Comparison of ENCODE assay signal across 24 cellular contexts in the genomic region with DNA sequence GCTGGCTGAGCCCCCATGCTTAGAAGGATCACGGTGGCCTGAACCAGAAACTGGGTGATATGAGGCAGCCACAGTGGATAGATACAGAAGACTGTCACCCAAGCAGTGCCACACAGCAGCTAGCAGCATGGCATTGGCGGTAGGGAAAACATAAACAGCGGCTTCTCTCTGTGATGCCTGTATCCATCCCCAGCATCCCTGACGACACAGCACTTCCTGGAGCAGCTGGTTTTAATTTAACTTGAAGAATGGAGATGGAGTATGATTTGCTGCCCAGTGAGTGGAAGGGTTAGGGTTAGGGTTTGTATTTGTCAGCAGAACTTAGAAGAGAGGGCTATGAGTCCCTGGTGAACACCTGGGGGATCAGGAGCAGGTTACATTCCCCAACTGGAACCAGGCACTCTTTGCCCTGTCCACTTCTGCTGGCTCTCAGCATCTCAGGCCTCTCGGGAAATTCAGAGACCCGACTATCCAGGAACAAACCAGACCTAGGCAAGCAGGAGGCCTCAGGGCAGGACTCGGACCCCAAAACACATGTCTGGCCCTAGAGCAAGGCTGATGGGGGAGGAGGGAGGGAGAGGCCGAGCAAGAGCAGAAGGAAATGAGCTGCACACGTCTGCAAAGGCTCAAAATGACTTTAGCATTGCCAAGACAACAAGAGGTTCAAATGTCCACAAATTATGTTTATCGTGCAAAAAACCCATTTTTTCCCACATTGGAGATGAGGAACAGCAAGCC. TPM values are rescaled to one million over a fixed set of nuclear protein-coding genes. Genes with fewer than 3 reads are reported as not detected.
DNase-seq lines count a peak whose midpoint lies in the region; ATAC-seq, FAIRE-seq and TF ChIP-seq lines count a peak whose summit lies in the region.
"Had no signal": no experiment of that assay in that cellular context is flagged by ENCODE, and none has a peak within 500 bp of the region (broad histone marks: within the 10 kb centered on the region; RNA-seq: fewer than 3 reads in every experiment).

No MANE protein-coding gene starts in this region.

- H3K4me1 ChIP-seq in GM23248 (ENCODE audit: insufficient read depth), result peaks cover 6% of the 10 kb centered on the region
- no peaks in the 10 kb centered on the region for H3K4me1 ChIP-seq in K562 (replicated peaks in 1 of 2; ENCODE audit: control insufficient read depth in 2 of 2, insufficient read depth in 2 of 2, low read length in 2 of 2)
- H3K4me1 ChIP-seq: HAP-1 had no signal

- FAIRE-seq in K562 (lab: Jason Lieb, UNC), result no peak
- FAIRE-seq: G401.6, RCC 7860 had no signal

- no peak for TF ChIP-seq EP300 in K562 (IDR thresholded peaks at IDR 0.05; ENCODE audit: low read length)

- POLR2A ChIA-PET in K562 (lab: Yijun Ruan, JAX), result interaction anchor here (1.3 to 1.5 kb wide), 2 partner anchors 15 to 36 kb away, joined by 3 to 5 read pairs; no protein-coding TSS in a partner anchor
- POLR2A ChIA-PET in activated CD8-positive, alpha-beta T cell treated with anti-CD3 and anti-CD28 coated beads, Interleukin-2, amount 10 ng/mL, durations not matched to agents 7 days and 5 days (lab: Charles Lee), result interaction anchor here (1.1 kb wide), 1 partner anchor 51 kb away, joined by 3 read pairs; no protein-coding TSS in a partner anchor

- TF ChIP-seq CTCF in K562 (IDR thresholded peaks at IDR 0.05 in 2 of 3, conservative IDR thresholded peaks at IDR 0.05 in 1 of 3; ENCODE audit: insufficient read depth in 2 of 3, low read depth in 1 of 3, low read length in 3 of 3) (no peak), neural crest cell (conservative IDR thresholded peaks at IDR 0.05) (no peak)

- peak overlapping the region; percentile 17 for H3K4me3 Mint-ChIP-seq in neural crest cell
- no peak overlapping the region for H3K4me3 Mint-ChIP-seq in activated CD8-positive, alpha-beta T cell treated with anti-CD3 and anti-CD28 coated beads, Interleukin-2, amount 10 ng/mL, durations not matched to agents 7 days and 5 days
- H3K4me3 Mint-ChIP-seq: IgD-negative memory B cell had no signal

- no peak overlapping the region for H3K4me2 ChIP-seq in GM23248 (ENCODE audit: unreplicated experiment)
- no peak overlapping the region for H3K4me2 ChIP-seq in K562 (ENCODE audit: insufficient read depth, low read length)

- no peaks in the 10 kb centered on the region for H3K9me3 Mint-ChIP-seq in neural crest cell
- no peaks in the 10 kb centered on the region for H3K9me3 Mint-ChIP-seq in activated CD8-positive, alpha-beta T cell treated with anti-CD3 and anti-CD28 coated beads, Interleukin-2, amount 10 ng/mL, durations not matched to agents 7 days and 5 days (ENCODE audit: insufficient read depth)

- H3F3A ChIP-seq in GM23248 (ENCODE audit: insufficient read depth), result no peaks in the 10 kb centered on the region

- DNase-seq in GM23248, result peak; percentile 9
- DNase-seq in K562 (ENCODE audit: extremely low read depth in 1 of 4, low spot score in 3 of 4), result no peak
- peak; percentile 17 for DNase-seq in fibroblast of the conjunctiva (ENCODE audit: low read depth)
- no peak for DNase-seq in neural crest cell (ENCODE audit: low read depth, low spot score)
- no peak for DNase-seq in NOMO-1 treated with DMSO at 0.1 percent for 48 hours (lab: John Stamatoyannopoulos, UW; ENCODE audit: unreplicated experiment)
- DNase-seq in NCI-H1436 (lab: John Stamatoyannopoulos, UW), result no peak
- no peak for DNase-seq in activated CD8-positive, alpha-beta T cell treated with anti-CD3 and anti-CD28 coated beads, Interleukin-2, amount 10 ng/mL, durations not matched to agents 7 days and 5 days
- DNase-seq: COR-L47; DMS 273 treated with DMSO at 0.1 percent for 48 hours; DND-41; Kasumi-1; MG63; NCI-H1048; NCI-H2081; NCI-H2171 treated with DMSO at 0.1 percent for 48 hours; NCI-H446 treated with DMSO at 0.1 percent for 48 hours; NK-92 treated with Interleukin-12 subunit alpha and Interleukin-12 subunit beta, amount 100 ng/mL, for 24 hours; SHP77 had no signal

- H2AFZ ChIP-seq in GM23248, result no peak overlapping the region
- no peak overlapping the region for H2AFZ ChIP-seq in K562 (ENCODE audit: low read depth, low read length)

- H4K20me1 ChIP-seq in GM23248 (ENCODE audit: insufficient read depth) (no peaks in the 10 kb centered on the region), K562 (replicated peaks; ENCODE audit: control insufficient read depth, insufficient read depth, low read length) (no peaks in the 10 kb centered on the region)

- TF ChIP-seq RAD21 in K562 (CRISPR knock-in tag; conservative IDR thresholded peaks at IDR 0.05 in 1 of 2, IDR thresholded peaks at IDR 0.05 in 1 of 2), result no peak

- no peaks in the 10 kb centered on the region; the same call in 1 of the 2 replicates for H3K27me3 ChIP-seq in GM23248 (replicated peaks; ENCODE audit: insufficient read depth)
- peaks cover 17 to 52% of the 10 kb centered on the region in 2 experiments for H3K27me3 ChIP-seq in K562 (ENCODE audit: control insufficient read depth in 2 of 2, insufficient read depth in 2 of 2, low read length in 2 of 2)
- H3K27me3 ChIP-seq: MG63 had no signal

- no peaks in the 10 kb centered on the region for H3K36me3 Mint-ChIP-seq in neural crest cell (ENCODE audit: low read depth)
- H3K36me3 Mint-ChIP-seq in activated CD8-positive, alpha-beta T cell treated with anti-CD3 and anti-CD28 coated beads, Interleukin-2, amount 10 ng/mL, durations not matched to agents 7 days and 5 days (ENCODE audit: low read depth), result no peaks in the 10 kb centered on the region

- no peaks in the 10 kb centered on the region for H3K9me1 ChIP-seq in K562 (ENCODE audit: control insufficient read depth, insufficient read depth, low read length)

- H3K9ac ChIP-seq in GM23248 (no peak overlapping the region), K562 (ENCODE audit: insufficient read depth in 1 of 2, low read depth in 2 of 2, low read length in 2 of 2) (no peak overlapping the region)

- no peaks in the 10 kb centered on the region for H3K36me3 ChIP-seq in GM23248 (ENCODE audit: low read depth)
- no peaks in the 10 kb centered on the region for H3K36me3 ChIP-seq in K562 (ENCODE audit: control insufficient read depth, insufficient read depth, low read length)
- H3K36me3 ChIP-seq: HAP-1, MG63 had no signal

- H3K27me3 Mint-ChIP-seq in neural crest cell (ENCODE audit: low read depth), result peaks cover 31% of the 10 kb centered on the region
- peaks cover 15% of the 10 kb centered on the region for H3K27me3 Mint-ChIP-seq in activated CD8-positive, alpha-beta T cell treated with anti-CD3 and anti-CD28 coated beads, Interleukin-2, amount 10 ng/mL, durations not matched to agents 7 days and 5 days (ENCODE audit: low read depth)

- no TSS peak for BruUV-seq in K562 (replicated peaks; lab: Mats Ljungman, UMichigan)

- H3K9me2 ChIP-seq in GM23248 (ENCODE audit: insufficient read depth), result no peaks in the 10 kb centered on the region

- intact Hi-C loops in K562 (cut with micrococcal nuclease), result no loop called here

- H3K4me3 ChIP-seq in GM23248 (no peak overlapping the region), K562 (no peak overlapping the region)
- H3K4me3 ChIP-seq: HAP-1, MG63 had no signal

- H3K79me2 ChIP-seq in GM23248 (ENCODE audit: insufficient read depth) (no peaks in the 10 kb centered on the region), K562 (ENCODE audit: control insufficient read depth, insufficient read depth, low read length) (no peaks in the 10 kb centered on the region)

- ATAC-seq in K562 (no peak), HG02588 (IDR thresholded peaks at IDR 0.05; ENCODE audit: unreplicated experiment) (no peak)
- ATAC-seq in activated CD8-positive, alpha-beta T cell treated with anti-CD3 and anti-CD28 coated beads, Interleukin-2, amount 10 ng/mL, durations not matched to agents 7 days and 5 days, result no peak

- TF ChIP-seq POLR2A in K562 (conservative IDR thresholded peaks at IDR 0.05), result no peak

- WGBS in GM23248 (ENCODE audit: low coverage in 1 of 2, low lambda C conversion rate in 2 of 2, missing lambda C conversion rate in 2 of 2), 2 experiments, result 62 to 65% methylated on average over 10 of the region's 10 CpGs
- 2% methylated on average over 10 of the region's 10 CpGs for WGBS in K562 (ENCODE audit: insufficient coverage, low coverage, missing lambda C conversion rate)

- no peak overlapping the region for H3K27ac Mint-ChIP-seq in neural crest cell (ENCODE audit: unreplicated experiment)
- H3K27ac Mint-ChIP-seq in activated CD8-positive, alpha-beta T cell treated with anti-CD3 and anti-CD28 coated beads, Interleukin-2, amount 10 ng/mL, durations not matched to agents 7 days and 5 days, result no peak overlapping the region
- H3K27ac Mint-ChIP-seq: IgD-negative memory B cell had no signal

- H3K9me3 ChIP-seq in GM23248 (ENCODE audit: low read depth), result no peaks in the 10 kb centered on the region
- no peaks in the 10 kb centered on the region for H3K9me3 ChIP-seq in K562 (replicated peaks; ENCODE audit: control insufficient read depth, insufficient read depth, low read depth, low read length)
- H3K9me3 ChIP-seq: HAP-1, MG63 had no signal

- CTCF ChIA-PET in K562 (lab: Yijun Ruan, JAX; ENCODE audit: low intra/inter-chr PET ratio), result no interaction called here
- CTCF ChIA-PET in activated CD8-positive, alpha-beta T cell treated with anti-CD3 and anti-CD28 coated beads, Interleukin-2, amount 10 ng/mL, durations not matched to agents 7 days and 5 days (lab: Charles Lee), result no interaction called here

- in situ Hi-C loops in GM23248 (cut with MboI) (no loop called here), K562 (cut with MboI) (no loop called here)

- H3K27ac ChIP-seq in GM23248 (no peak overlapping the region), K562 (ENCODE audit: extremely low read depth, low read depth, low read length) (no peak overlapping the region)

- peaks cover 9% of the 10 kb centered on the region for H3K4me1 Mint-ChIP-seq in neural crest cell
- H3K4me1 Mint-ChIP-seq in activated CD8-positive, alpha-beta T cell treated with anti-CD3 and anti-CD28 coated beads, Interleukin-2, amount 10 ng/mL, durations not matched to agents 7 days and 5 days (ENCODE audit: low read depth), result peaks cover 7% of the 10 kb centered on the region

RNA-seq across cellular contexts. Expression of a gene that starts 6.4 kb away (rescaled TPM):
- total RNA-seq in GM23248 (2014; rRNA removed; shearing (Covaris generic)), result not detected in 2 replicates
- polyA plus RNA-seq in GM23248 (2016; fragmentation: Nextera tagmentation; extraction: Ambion mirVana), result not detected in 2 replicates
- total RNA-seq in K562 (2011; cell fraction: chromatin; rRNA removed; ENCODE audit: low replicate concordance), result not detected in 2 replicates
- not detected in 2 replicates for total RNA-seq in K562 (2011; cell fraction: nucleolus; rRNA removed)
- not detected in 2 replicates for total RNA-seq in K562 (2011; cell fraction: nucleoplasm; rRNA removed)
- total RNA-seq in K562 (2014; rRNA removed), result not detected in 2 replicates
- total RNA-seq in K562 (2014; rRNA removed; fragmentation: Illumina TruSeq; extraction: Trizol), result not detected in 2 replicates
- not detected in 2 replicates for total RNA-seq in K562 (2015; rRNA removed; fragmentation: Illumina TruSeq; extraction: Trizol)
- not detected in 2 replicates for total RNA-seq in K562 (2021)
- not detected in 2 replicates for polyA plus RNA-seq in K562 (2011; rRNA removed)
- not detected in 2 replicates for polyA plus RNA-seq in K562 (2011; cell fraction: cytosol; rRNA removed)
- not detected in 2 replicates for polyA plus RNA-seq in K562 (2011; cell fraction: nucleus; rRNA removed)
- 0.15 and 0.20 TPM in 2 replicates for polyA plus RNA-seq in K562 (2012)
- not detected in 2 replicates for polyA plus RNA-seq in K562 (2014; fragmentation: Illumina TruSeq; extraction: Trizol)
- under 1 TPM; 0.04 to 0.15 TPM for polyA plus RNA-seq in K562 (2014; fragmentation: Nextera tagmentation; extraction: Ambion mirVana)
- not detected in 2 replicates for polyA plus RNA-seq in K562 (2014; rRNA removed)
- not detected in 2 replicates for polyA minus RNA-seq in K562 (2011; rRNA and poly(A)+ RNA removed)
- not detected in 2 replicates for polyA minus RNA-seq in K562 (2011; cell fraction: cytosol; rRNA and poly(A)+ RNA removed)
- polyA minus RNA-seq in K562 (2011; cell fraction: nucleus; rRNA and poly(A)+ RNA removed), result not detected in 2 replicates
- not detected in 2 replicates for total RNA-seq in neural crest cell
- not detected for total RNA-seq in activated CD8-positive, alpha-beta T cell treated with anti-CD3 and anti-CD28 coated beads, Interleukin-2, amount 10 ng/mL, durations not matched to agents 7 days and 5 days
- total RNA-seq: OCI-LY7 had no signal
- polyA plus RNA-seq: IgD-negative memory B cell had no signal

Comparison
In these comparisons a context has a peak if more than half of its experiments do, and no peak if none do; other contexts are left out.
1. DNase-seq: peak in GM23248 (single experiment) and fibroblast of the conjunctiva (single experiment); none in K562 (0 of 4), neural crest cell (single experiment), NOMO-1 treated with DMSO at 0.1 percent for 48 hours (single experiment), NCI-H1436 (single experiment) and activated CD8-positive, alpha-beta T cell treated with anti-CD3 and anti-CD28 coated beads, Interleukin-2, amount 10 ng/mL, durations not matched to agents 7 days and 5 days (single experiment).